Comparison of ENCODE assay signal across 9 cellular contexts in the genomic region with DNA sequence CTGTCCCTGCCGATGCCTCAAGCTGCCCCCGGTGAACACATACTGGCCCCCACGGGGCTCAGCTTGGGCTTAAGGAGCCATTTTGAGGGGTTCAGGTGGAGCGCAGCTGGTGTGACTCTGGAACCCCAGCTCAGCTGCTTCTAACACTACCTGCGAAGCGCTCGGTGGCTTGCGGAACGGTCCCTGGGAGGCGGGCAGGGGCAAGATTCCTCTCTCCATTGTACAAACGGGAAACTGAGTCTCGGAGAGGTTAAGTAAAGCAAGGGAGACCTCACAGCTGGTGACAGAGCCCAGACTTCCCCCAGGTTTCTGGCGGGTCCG. TPM values are rescaled to one million over a fixed set of nuclear protein-coding genes. Genes with fewer than 3 reads are reported as not detected.
DNase-seq lines count a peak whose midpoint lies in the region; ATAC-seq and TF ChIP-seq lines count a peak whose summit lies in the region.
"Had no signal": no experiment of that assay in that cellular context is flagged by ENCODE, and none has a peak within 500 bp of the region (broad histone marks: within the 10 kb centered on the region; RNA-seq: fewer than 3 reads in every experiment).

No MANE protein-coding gene starts in this region.

- H3K4me3 ChIP-seq in left ventricle myocardium inferior (peak overlapping the region; percentile 63), astrocyte of the spinal cord (ENCODE audit: low read depth, low read length) (peak overlapping the region; percentile 25), mesodermal cell (ENCODE audit: extremely low read depth, insufficient read depth, low read length, poor library complexity, severe bottlenecking) (peak overlapping the region; percentile 19), uterus (peak overlapping the region; percentile 30 to 46)

- in situ Hi-C loops in astrocyte of the spinal cord (cut with HindIII; ENCODE audit: low sequenced_read_pairs): no loop called here

- H3K27me3 ChIP-seq in left ventricle myocardium inferior (ENCODE audit: low read depth): no peaks in the 10 kb centered on the region
- H3K27me3 ChIP-seq in uterus: no peaks in the 10 kb centered on the region

- no peaks in the 10 kb centered on the region for H3K9me3 ChIP-seq in left ventricle myocardium inferior (replicated peaks)
- H3K9me3 ChIP-seq in mesodermal cell (ENCODE audit: control insufficient read depth, low read length): no peaks in the 10 kb centered on the region
- no peaks in the 10 kb centered on the region for H3K9me3 ChIP-seq in uterus

- peaks cover 26% of the 10 kb centered on the region for H3K4me1 ChIP-seq in left ventricle myocardium inferior
- peaks cover 3% of the 10 kb centered on the region for H3K4me1 ChIP-seq in mesodermal cell (ENCODE audit: control insufficient read depth, insufficient read depth, low read length, poor library complexity, severe bottlenecking)
- peaks cover 0 to 5% of the 10 kb centered on the region in 2 donors for H3K4me1 ChIP-seq in uterus

- intact Hi-C loops in left ventricle myocardium inferior (cut with micrococcal nuclease) (loop anchor here (5.0 kb wide), 1 partner anchor 121 kb away; a partner anchor contains a TSS), left ventricle myocardium superior (cut with micrococcal nuclease) (loop anchor here (5.0 kb wide), 1 partner anchor 81 kb away; no protein-coding TSS in a partner anchor), uterus (cut with DNase I; ENCODE audit: low total_unique reads) (no loop called here)

- DNase-seq in left ventricle myocardium inferior: no peak
- no peak for DNase-seq in left ventricle myocardium superior
- DNase-seq in astrocyte of the spinal cord (ENCODE audit: low read depth, low spot score): no peak
- no peak for DNase-seq in uterus
- no peak for DNase-seq in globus pallidus (ENCODE audit: low spot score)
- no peak for DNase-seq in HPDE6-E6E7 (ENCODE audit: extremely low spot score)
- DNase-seq: DMS153 had no signal

- no peak for TF ChIP-seq POLR2A in uterus (IDR thresholded peaks at IDR 0.05)

- H3K36me3 ChIP-seq in left ventricle myocardium inferior: peaks cover 16% of the 10 kb centered on the region
- H3K36me3 ChIP-seq in mesodermal cell (ENCODE audit: control insufficient read depth, insufficient read depth, low read length): no peaks in the 10 kb centered on the region
- no peaks in the 10 kb centered on the region for H3K36me3 ChIP-seq in uterus

- WGBS in mesodermal cell (ENCODE audit: insufficient coverage in 2 of 2), 2 experiments: 81 to 92% methylated on average over 11 to 13 of the region's 14 CpGs

- no peak for TF ChIP-seq CTCF in left ventricle myocardium inferior (IDR thresholded peaks at IDR 0.05; ENCODE audit: borderline replicate concordance)
- no peak for TF ChIP-seq CTCF in astrocyte of the spinal cord (IDR thresholded peaks at IDR 0.05; ENCODE audit: low read depth, low read length)
- TF ChIP-seq CTCF in uterus (IDR thresholded peaks at IDR 0.05): no peak

- no peak for ATAC-seq in left ventricle myocardium superior
- ATAC-seq in GM21447 (IDR thresholded peaks at IDR 0.05; ENCODE audit: unreplicated experiment): no peak

- no peak overlapping the region for H3K27ac ChIP-seq in left ventricle myocardium inferior (replicated peaks)
- H3K27ac ChIP-seq in mesodermal cell (ENCODE audit: low read depth, low read length, severe bottlenecking): no peak overlapping the region
- H3K27ac ChIP-seq in uterus: no peak overlapping the region

RNA-seq across cellular contexts. Expression of a gene that starts 11.8 kb away (rescaled TPM):
- 19.1 TPM for total RNA-seq in left ventricle myocardium inferior
- total RNA-seq in left ventricle myocardium superior: 20.2 TPM
- polyA plus RNA-seq in mesodermal cell (2013, experiment 1 of 2): 36.5 TPM
- polyA plus RNA-seq in mesodermal cell (2013, experiment 2 of 2): 33.3 TPM
- total RNA-seq in uterus: 10 to 100 TPM in 3 of 4 donors, not detected in 1; 19.4 to 37.1 (median 35.6) TPM

RNA-seq across cellular contexts. Expression of a gene that starts 31.5 kb away (rescaled TPM):
- total RNA-seq in left ventricle myocardium inferior (14.7 TPM), left ventricle myocardium superior (14.8 TPM), uterus (10 to 100 TPM in 3 of 4 donors, 1 to 10 TPM in 1; 6.9 to 69.7 (median 45.5) TPM)
- polyA plus RNA-seq in mesodermal cell (2013, experiment 1 of 2): 27.2 TPM
- polyA plus RNA-seq in mesodermal cell (2013, experiment 2 of 2): 24.0 TPM

RNA-seq across cellular contexts. Expression of a gene that starts 31.9 kb away (rescaled TPM):
- total RNA-seq in left ventricle myocardium inferior: 10.6 TPM
- 8.8 TPM for total RNA-seq in left ventricle myocardium superior
- polyA plus RNA-seq in mesodermal cell (2013, experiment 1 of 2): 1.8 TPM
- polyA plus RNA-seq in mesodermal cell (2013, experiment 2 of 2): 1.4 TPM
- 100 to 1,000 TPM in 1 of 4 donors, 10 to 100 TPM in 3; 38.0 to 100 (median 62.3) TPM for total RNA-seq in uterus
